In the genomic region with DNA sequence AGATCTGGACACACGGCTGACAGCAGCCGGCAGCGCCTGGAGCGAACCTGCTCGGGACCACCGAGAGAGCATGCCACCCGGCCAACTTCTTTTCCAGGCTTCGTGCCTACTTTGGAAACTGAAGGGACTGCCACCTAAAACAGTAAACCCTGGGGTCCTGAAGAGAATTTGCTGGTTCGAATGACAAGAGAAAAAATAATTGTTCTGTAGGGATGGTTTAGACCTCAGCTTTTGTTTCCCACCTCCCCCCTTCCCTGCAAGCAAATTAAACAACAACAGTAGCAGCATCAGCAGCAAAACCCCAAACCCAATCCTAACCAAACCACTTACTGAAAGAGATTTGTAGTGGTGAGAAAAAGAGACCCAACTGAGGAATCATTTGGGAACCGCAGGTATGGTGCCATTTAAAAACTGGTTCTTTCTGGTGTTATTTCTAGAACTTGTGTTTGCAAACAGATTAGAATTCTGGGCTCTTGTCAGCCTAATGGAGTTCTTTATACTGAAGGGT, we compare ENCODE assay signal across 12 cellular contexts.
DNase-seq lines count a peak whose midpoint lies in the region; ATAC-seq and TF ChIP-seq lines count a peak whose summit lies in the region.
"Had no signal": no experiment of that assay in that cellular context is flagged by ENCODE, and none has a peak within 500 bp of the region (broad histone marks: within the 10 kb centered on the region; RNA-seq: fewer than 3 reads in every experiment).

No MANE protein-coding gene starts in this region.

- ATAC-seq in left cardiac atrium, result no peak
- ATAC-seq in aorta (ENCODE audit: low FRiP score), result no peak
- no peak for ATAC-seq in GM18498 (IDR thresholded peaks at IDR 0.05; ENCODE audit: unreplicated experiment)

- intact Hi-C loops in left ventricle myocardium inferior (cut with micrococcal nuclease), result no loop called here
- intact Hi-C loops in left cardiac atrium (cut with DNase I), result no loop called here
- intact Hi-C loops in aorta (cut with DNase I), result no loop called here

- H4K8ac ChIP-seq in neuronal stem cell (ENCODE audit: low read depth, low read length), result no peak overlapping the region

- H3K4me1 ChIP-seq in left ventricle myocardium inferior (peaks cover 33% of the 10 kb centered on the region), neuronal stem cell (ENCODE audit: control insufficient read depth in 2 of 2, insufficient read depth in 1 of 2, low read depth in 1 of 2, low read length in 2 of 2) (peaks cover 0 to 2% of the 10 kb centered on the region in 2 donors), aorta (ENCODE audit: control insufficient read depth in 1 of 2, insufficient read depth in 2 of 2, low read length in 2 of 2) (peaks cover 0 to 3% of the 10 kb centered on the region in 2 donors)

- H3K27me3 ChIP-seq in left ventricle myocardium inferior (ENCODE audit: low read depth) (peaks cover 38% of the 10 kb centered on the region), neuronal stem cell (ENCODE audit: control insufficient read depth in 3 of 3, insufficient read depth in 3 of 3, low read depth in 1 of 3, low read length in 3 of 3) (peaks cover 0 to 51% (median 11%) of the 10 kb centered on the region in 3 experiments), aorta (ENCODE audit: control insufficient read depth in 1 of 2, insufficient read depth in 2 of 2, low read length in 1 of 2) (no peaks in the 10 kb centered on the region)

- H3K27ac ChIP-seq in left ventricle myocardium inferior (replicated peaks) (peak overlapping the region; percentile 49), neuronal stem cell (replicated peaks; ENCODE audit: low read length) (no peak overlapping the region), aorta (ENCODE audit: low read depth in 1 of 2, low read length in 2 of 2) (no peak overlapping the region)

- H3K4ac ChIP-seq in neuronal stem cell (ENCODE audit: low read length), result no peak overlapping the region

- H3K18ac ChIP-seq in neuronal stem cell (ENCODE audit: low read length), result no peak overlapping the region

- peak overlapping the region; percentile 52 for H2BK15ac ChIP-seq in neuronal stem cell (ENCODE audit: low read length)

- H2BK120ac ChIP-seq in neuronal stem cell (ENCODE audit: low read depth, low read length), result no peak overlapping the region

- peak overlapping the region; percentile 59 for H2BK5ac ChIP-seq in neuronal stem cell (ENCODE audit: low read length)

- no CpG with 5 or more reads among the region's 10 CpGs for WGBS in neuronal stem cell (ENCODE audit: extremely low coverage in 2 of 2, insufficient read length in 2 of 2, insufficient replicate concordance in 1 of 2), 2 donors
- 7 to 8% methylated on average over 10 of the region's 10 CpGs for WGBS in aorta, 2 donors

- H2AFZ ChIP-seq in neuronal stem cell (ENCODE audit: low read length), result peak overlapping the region; percentile 92

- no peak overlapping the region for H4K91ac ChIP-seq in neuronal stem cell (ENCODE audit: low read depth, low read length, poor library complexity)

- H3K9ac ChIP-seq in neuronal stem cell (ENCODE audit: low read depth, low read length, poor library complexity), result no peak overlapping the region

- H3K9me3 ChIP-seq in left ventricle myocardium inferior (replicated peaks) (no peaks in the 10 kb centered on the region), neuronal stem cell (replicated peaks in 1 of 2; ENCODE audit: control insufficient read depth in 2 of 2, insufficient read depth in 1 of 2, low read depth in 1 of 2, low read length in 2 of 2) (no peaks in the 10 kb centered on the region), aorta (ENCODE audit: control insufficient read depth, low read length) (no peaks in the 10 kb centered on the region)

- H3K36me3 ChIP-seq in left ventricle myocardium inferior (no peaks in the 10 kb centered on the region), neuronal stem cell (replicated peaks in 1 of 2; ENCODE audit: control insufficient read depth in 2 of 2, insufficient read depth in 2 of 2, low read length in 2 of 2) (no peaks in the 10 kb centered on the region), aorta (ENCODE audit: control insufficient read depth in 1 of 2, insufficient read depth in 2 of 2, low read length in 1 of 2) (no peaks in the 10 kb centered on the region)

- H2BK12ac ChIP-seq in neuronal stem cell (ENCODE audit: low read length), result no peak overlapping the region

- H3K79me1 ChIP-seq in neuronal stem cell (ENCODE audit: low read depth, low read length), result no peaks in the 10 kb centered on the region

- no peak overlapping the region for H2AK5ac ChIP-seq in neuronal stem cell (ENCODE audit: low read depth, low read length)

- H3K23ac ChIP-seq in neuronal stem cell (ENCODE audit: low read depth, low read length, poor library complexity), result no peak overlapping the region

- TF ChIP-seq CTCF in left ventricle myocardium inferior (IDR thresholded peaks at IDR 0.05; ENCODE audit: borderline replicate concordance) (no peak), fibroblast of pulmonary artery (IDR thresholded peaks at IDR 0.05; ENCODE audit: low read length, missing control alignments) (no peak)

- DNase-seq in left ventricle myocardium inferior (no peak), left cardiac atrium (no peak), fibroblast of pulmonary artery (ENCODE audit: low read depth) (no peak), neuronal stem cell (ENCODE audit: low spot score) (no peak), aorta (no peak), HuH-7 (ENCODE audit: low spot score) (no peak), superior temporal gyrus (ENCODE audit: extremely low spot score) (no peak)
- DNase-seq: activated CD8-positive, alpha-beta memory T cell treated with anti-CD3 and anti-CD28 coated beads, Interleukin-2, amount 50 U/mL, for 4 hours; cortex of kidney; NCI-H1436 treated with DMSO at 0.1 percent for 48 hours; stimulated activated CD4-positive, alpha-beta T cell treated with anti-CD3 and anti-CD28 coated beads, Interleukin-2, amount 100 ng/mL, for 48 hours had no signal

- peak overlapping the region; percentile 97 for H3K4me2 ChIP-seq in neuronal stem cell (ENCODE audit: insufficient read depth, low read length, poor library complexity, severe bottlenecking)

- H3K14ac ChIP-seq in neuronal stem cell (ENCODE audit: low read length), result no peak overlapping the region

- H3K4me3 ChIP-seq in left ventricle myocardium inferior (peak overlapping the region; percentile 75), fibroblast of pulmonary artery (replicated peaks; ENCODE audit: low read depth, low read length) (peak overlapping the region; percentile 49), neuronal stem cell (ENCODE audit: low read length in 2 of 2) (peak overlapping the region; percentile 2 to 79), aorta (ENCODE audit: low read length in 2 of 2) (peak overlapping the region; percentile 32 to 37)
